33 cellular contexts compared by ENCODE assay signal in the genomic region with DNA sequence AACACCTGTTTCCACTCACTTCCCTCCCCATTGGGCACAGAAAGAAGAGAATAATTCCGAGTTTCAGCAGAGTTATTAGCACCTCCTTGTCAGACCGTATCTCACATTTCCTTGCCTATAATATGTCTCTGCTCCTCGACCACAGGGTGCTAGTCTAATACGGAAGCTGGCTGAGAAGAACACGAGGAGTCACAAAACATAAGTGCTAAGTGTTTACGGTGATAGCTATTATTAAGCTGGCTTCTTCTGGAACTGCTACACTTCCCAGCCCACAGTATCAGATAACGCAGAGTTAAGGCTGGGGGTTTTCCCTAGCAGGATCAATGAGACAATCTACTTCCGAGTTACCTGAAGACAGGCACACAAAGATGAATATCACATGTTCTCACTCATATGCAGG.
"Had no signal": no experiment of that assay in that cellular context is flagged by ENCODE, and none has a peak within 500 bp of the region (broad histone marks: within the 10 kb centered on the region; RNA-seq: fewer than 3 reads in every experiment).

No MANE protein-coding gene starts in this region.

- H3K27ac ChIP-seq: body of pancreas, epithelial cell of prostate, esophagus squamous epithelium, gastroesophageal sphincter, heart right ventricle, WERI-Rb-1 had no signal

- H3K4me1 Mint-ChIP-seq: activated CD4-positive, alpha-beta T cell treated with anti-CD3 and anti-CD28 coated beads for 36 hours; activated CD4-positive, alpha-beta T cell treated with anti-CD3 and anti-CD28 coated beads, Interleukin-2, amount 10 ng/mL, durations not matched to agents 24 days and 14 days; T-helper 17 cell had no signal

- DNase-seq: activated CD4-positive, alpha-beta memory T cell treated with anti-CD3 and anti-CD28 coated beads for 36 hours; activated CD4-positive, alpha-beta T cell treated with anti-CD3 and anti-CD28 coated beads for 36 hours; activated CD4-positive, alpha-beta T cell treated with anti-CD3 and anti-CD28 coated beads, Interleukin-2, amount 10 ng/mL, durations not matched to agents 24 days and 14 days; activated CD4-positive, CD25-positive, alpha-beta regulatory T cell; activated CD4-positive, CD25-positive, alpha-beta regulatory T cell treated with anti-CD3 and anti-CD28 coated beads, Interleukin-2, amount 50 U/mL, for 72 hours; activated CD8-positive, alpha-beta memory T cell treated with anti-CD3 and anti-CD28 coated beads, Interleukin-2, amount 50 U/mL, for 48 hours; activated gamma-delta T cell treated with Interleukin-2 at 50 U/mL for 16 hours; activated naive CD4-positive, alpha-beta T cell treated with anti-CD3 and anti-CD28 coated beads, Interleukin-2, amount 50 U/mL, for 16 hours; activated naive CD4-positive, alpha-beta T cell treated with Interleukin-2 at 50 U/mL for 16 hours; activated T-cell treated with anti-CD3 and anti-CD28 coated beads for 4 hours; activated T-cell treated with anti-CD3 and anti-CD28 coated beads, Interleukin-2, amount 50 U/mL, for 24 hours; activated T-cell treated with anti-CD3 and anti-CD28 coated beads, Interleukin-2, amount 50 U/mL, for 72 hours; amniotic stem cell; body of pancreas; caudate nucleus; cortex of kidney; dermis blood vessel endothelial cell; effector CD4-positive, alpha-beta T cell; effector memory CD8-positive, alpha-beta T cell; esophagus squamous epithelium; foreskin melanocyte; heart right ventricle; T-helper 1 cell; T-helper 17 cell; T1000; WERI-Rb-1 had no signal

- H3K4me3 ChIP-seq: body of pancreas, esophagus squamous epithelium, gastroesophageal sphincter, heart right ventricle had no signal

- H3K36me3 ChIP-seq: esophagus squamous epithelium, gastroesophageal sphincter, heart right ventricle, WERI-Rb-1 had no signal

- H3K4me1 ChIP-seq: body of pancreas, esophagus squamous epithelium, gastroesophageal sphincter, heart right ventricle had no signal

- H3K27me3 Mint-ChIP-seq: activated CD4-positive, alpha-beta memory T cell treated with anti-CD3 and anti-CD28 coated beads for 36 hours; activated CD4-positive, alpha-beta T cell treated with anti-CD3 and anti-CD28 coated beads for 36 hours; activated CD4-positive, alpha-beta T cell treated with anti-CD3 and anti-CD28 coated beads, Interleukin-2, amount 10 ng/mL, durations not matched to agents 24 days and 14 days; activated naive CD8-positive, alpha-beta T cell; activated T-cell treated with anti-CD3 and anti-CD28 coated beads, Interleukin-2, amount 50 U/mL, for 24 hours; effector memory CD8-positive, alpha-beta T cell; T-helper 17 cell had no signal

- H3K9me3 Mint-ChIP-seq: activated CD4-positive, alpha-beta T cell treated with anti-CD3 and anti-CD28 coated beads, Interleukin-2, amount 10 ng/mL, durations not matched to agents 24 days and 14 days had no signal

- H3K9me3 ChIP-seq: body of pancreas, esophagus squamous epithelium, gastroesophageal sphincter, heart right ventricle had no signal

- H3K27me3 ChIP-seq: body of pancreas, esophagus squamous epithelium, gastroesophageal sphincter, heart right ventricle had no signal

- FAIRE-seq: colon, endometrium, endothelial cell of umbilical vein had no signal

- H3K27ac Mint-ChIP-seq: activated CD4-positive, alpha-beta memory T cell treated with anti-CD3 and anti-CD28 coated beads for 36 hours; activated CD4-positive, alpha-beta T cell treated with anti-CD3 and anti-CD28 coated beads for 36 hours; activated CD4-positive, alpha-beta T cell treated with anti-CD3 and anti-CD28 coated beads, Interleukin-2, amount 10 ng/mL, durations not matched to agents 24 days and 14 days; activated naive CD8-positive, alpha-beta T cell; activated T-cell treated with anti-CD3 and anti-CD28 coated beads, Interleukin-2, amount 50 U/mL, for 24 hours; activated T-cell treated with anti-CD3 and anti-CD28 coated beads, Interleukin-2, amount 50 U/mL, for 72 hours; effector memory CD8-positive, alpha-beta T cell; T-helper 17 cell; T-helper 2 cell treated with Interferon-gamma antibody and Interleukin-4, amounts not matched to agents 5 μg/mL and 100 μg/mL, for 36 hours had no signal

- H3K36me3 Mint-ChIP-seq: activated CD4-positive, alpha-beta memory T cell treated with anti-CD3 and anti-CD28 coated beads for 36 hours; activated naive CD8-positive, alpha-beta T cell had no signal

- H3K4me3 Mint-ChIP-seq: activated CD4-positive, alpha-beta memory T cell treated with anti-CD3 and anti-CD28 coated beads for 36 hours; activated CD4-positive, alpha-beta T cell treated with anti-CD3 and anti-CD28 coated beads for 36 hours; activated CD4-positive, alpha-beta T cell treated with anti-CD3 and anti-CD28 coated beads, Interleukin-2, amount 10 ng/mL, durations not matched to agents 24 days and 14 days; activated naive CD8-positive, alpha-beta T cell; activated T-cell treated with anti-CD3 and anti-CD28 coated beads, Interleukin-2, amount 50 U/mL, for 24 hours; activated T-cell treated with anti-CD3 and anti-CD28 coated beads, Interleukin-2, amount 50 U/mL, for 72 hours; effector memory CD8-positive, alpha-beta T cell; T-helper 17 cell; T-helper 2 cell treated with Interferon-gamma antibody and Interleukin-4, amounts not matched to agents 5 μg/mL and 100 μg/mL, for 36 hours had no signal
